Comparison of ENCODE assay signal across 14 cellular contexts in the genomic region with DNA sequence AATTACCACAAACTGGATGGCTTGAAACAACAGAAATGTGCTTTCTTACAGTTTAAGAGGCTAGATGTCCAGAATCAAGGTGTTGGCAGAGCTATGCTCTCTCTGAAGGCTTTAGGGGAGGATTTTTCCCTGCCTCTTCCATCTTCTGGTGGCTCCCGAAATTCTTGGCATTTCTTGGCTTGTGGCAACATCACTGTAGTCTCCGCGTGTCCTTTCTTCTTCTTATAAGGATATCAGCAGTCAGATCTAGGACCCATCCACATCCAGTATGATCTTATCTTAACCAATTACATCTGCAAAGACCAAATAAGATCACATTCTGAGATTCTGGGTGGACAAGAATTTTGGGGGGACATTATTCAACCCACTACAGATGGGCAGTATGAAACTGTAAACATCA.
DNase-seq lines count a peak whose midpoint lies in the region; ATAC-seq and TF ChIP-seq lines count a peak whose summit lies in the region.
"Had no signal": no experiment of that assay in that cellular context is flagged by ENCODE, and none has a peak within 500 bp of the region (broad histone marks: within the 10 kb centered on the region; RNA-seq: fewer than 3 reads in every experiment).

No MANE protein-coding gene starts in this region.

- no peak for TF ChIP-seq CTCF in HFF-Myc (IDR thresholded peaks at IDR 0.05; ENCODE audit: low read depth, low read length, missing control alignments)
- TF ChIP-seq CTCF in astrocyte of the cerebellum (IDR thresholded peaks at IDR 0.05; ENCODE audit: low read depth, low read length, missing control alignments) = no peak
- no peak for TF ChIP-seq CTCF in suprapubic skin (IDR thresholded peaks at IDR 0.05)
- TF ChIP-seq CTCF in spleen (IDR thresholded peaks at IDR 0.05 in 8 of 11, conservative IDR thresholded peaks at IDR 0.05 in 3 of 11) = no peak
- no peak for TF ChIP-seq CTCF in A673 (conservative IDR thresholded peaks at IDR 0.05; ENCODE audit: low read depth, low read length)

- no TSS peak for BruUV-seq in A673 (replicated peaks; lab: Mats Ljungman, UMichigan)

- POLR2A ChIA-PET in A673 (lab: Charles Lee; ENCODE audit: low non-redundant PET) = no interaction called here

- CTCF ChIA-PET in A673 (lab: Charles Lee) = no interaction called here

- DNase-seq in HFF-Myc (ENCODE audit: extremely low read depth, low read depth) = peak; percentile 77
- peak; percentile 15 for DNase-seq in astrocyte of the cerebellum (ENCODE audit: low read depth)
- DNase-seq in inferior parietal cortex (ENCODE audit: extremely low spot score) = peak; percentile 38
- DNase-seq in suprapubic skin (ENCODE audit: low spot score in 2 of 2) = no peak
- DNase-seq in spleen = no peak
- no peak for DNase-seq in A673 (ENCODE audit: low spot score)
- DNase-seq: DMS 273 treated with DMSO at 0.1 percent for 48 hours; kidney; NCI-H446; nephron progenitor cell; stimulated activated naive B cell treated with anti-CD40 and anti-IgM and Interleukin-4, amounts not matched to agents 10 μg/mL and 1 μg/mL and 100 μg/mL, for 72 hours had no signal

- in situ Hi-C loops in astrocyte of the cerebellum (cut with HindIII; ENCODE audit: low sequenced_read_pairs) = no loop called here

- H3K9me3 ChIP-seq in suprapubic skin (no peaks in the 10 kb centered on the region), spleen (no peaks in the 10 kb centered on the region), A673 (ENCODE audit: low read depth, low read length, poor library complexity, severe bottlenecking) (no peaks in the 10 kb centered on the region)

- TF ChIP-seq EP300 in suprapubic skin (IDR thresholded peaks at IDR 0.05) = no peak

- no peak for TF ChIP-seq POLR2A in suprapubic skin (IDR thresholded peaks at IDR 0.05)
- no peak for TF ChIP-seq POLR2A in spleen (IDR thresholded peaks at IDR 0.05)

- H3K27me3 ChIP-seq in suprapubic skin = no peaks in the 10 kb centered on the region
- no peaks in the 10 kb centered on the region for H3K27me3 ChIP-seq in spleen (replicated peaks in 1 of 7)
- H3K27me3 ChIP-seq in A673 (replicated peaks; ENCODE audit: insufficient read depth, low read depth, low read length, poor library complexity) = no peaks in the 10 kb centered on the region

- H3K36me3 ChIP-seq in suprapubic skin (no peaks in the 10 kb centered on the region), spleen (no peaks in the 10 kb centered on the region), A673 (ENCODE audit: insufficient read depth, low read length, poor library complexity, severe bottlenecking) (no peaks in the 10 kb centered on the region)

- H3K4me3 ChIP-seq in HFF-Myc (replicated peaks; ENCODE audit: low read depth, low read length) (peak overlapping the region; percentile 14; the same call in 1 of the 2 replicates), astrocyte of the cerebellum (ENCODE audit: low read depth, low read length) (no peak overlapping the region), suprapubic skin (no peak overlapping the region), spleen (no peak overlapping the region), A673 (ENCODE audit: low read depth, low read length, poor library complexity, severe bottlenecking) (no peak overlapping the region)

- intact Hi-C loops in spleen (cut with DNase I; ENCODE audit: low total_unique reads) = no loop called here
- intact Hi-C loops in A673 (cut with micrococcal nuclease; ENCODE audit: unreplicated experiment) = no loop called here

- H3K4me1 ChIP-seq in suprapubic skin (peaks cover 13% of the 10 kb centered on the region), spleen (no peaks in the 10 kb centered on the region), A673 (ENCODE audit: insufficient read depth, low read length, poor library complexity, severe bottlenecking) (no peaks in the 10 kb centered on the region)

- ATAC-seq in HG03439 (IDR thresholded peaks at IDR 0.05; ENCODE audit: unreplicated experiment) (no peak), HG03520 (IDR thresholded peaks at IDR 0.05; ENCODE audit: unreplicated experiment) (no peak)
- ATAC-seq: stimulated activated naive B cell treated with anti-CD40 and anti-IgM and Interleukin-4, amounts not matched to agents 10 μg/mL and 1 μg/mL and 100 μg/mL, for 72 hours had no signal

- H3K27ac ChIP-seq in suprapubic skin = peak overlapping the region; percentile 79
- no peak overlapping the region for H3K27ac ChIP-seq in spleen
- H3K27ac ChIP-seq in A673 (ENCODE audit: low read depth, low read length, poor library complexity, severe bottlenecking) = no peak overlapping the region
- H3K27ac ChIP-seq: VCaP had no signal

- WGBS in suprapubic skin = 40% methylated on average over 3 of the region's 3 CpGs
- 80 to 96% (median 91%) methylated on average over 3 of the region's 3 CpGs for WGBS in spleen, 5 donors

Comparison
In these comparisons a context has a peak if more than half of its experiments do, and no peak if none do; other contexts are left out.
1. DNase-seq: peak in HFF-Myc (single experiment), astrocyte of the cerebellum (single experiment) and inferior parietal cortex (single experiment); none in suprapubic skin (0 of 2), spleen (single experiment) and A673 (single experiment).